Comparison of ENCODE assay signal across 21 cellular contexts in the genomic region with DNA sequence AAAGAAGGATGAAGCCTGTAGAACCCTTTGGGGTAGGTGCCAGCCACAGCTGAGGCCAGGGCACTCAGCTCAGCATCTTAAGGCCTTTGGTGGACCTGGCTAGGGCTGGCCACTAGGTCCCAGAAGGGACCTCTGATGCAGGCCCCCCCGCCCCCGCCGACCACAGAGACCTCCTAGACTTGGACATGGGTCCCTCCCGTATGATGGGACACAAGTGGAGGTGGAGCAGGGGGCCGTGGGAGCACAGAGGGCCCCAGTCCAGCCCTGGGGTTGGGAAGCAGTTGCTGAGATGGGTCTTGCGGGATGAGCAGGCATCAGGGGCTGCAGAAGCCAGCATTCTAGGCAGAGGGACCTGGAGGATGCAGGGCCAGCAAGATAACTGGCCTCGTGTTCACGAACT.
"Had no signal": no experiment of that assay in that cellular context is flagged by ENCODE, and none has a peak within 500 bp of the region (broad histone marks: within the 10 kb centered on the region; RNA-seq: fewer than 3 reads in every experiment).

No MANE protein-coding gene starts in this region.

- DNase-seq: activated CD4-positive, alpha-beta T cell treated with anti-CD3 and anti-CD28 coated beads, Interleukin-2, amount 10 ng/mL, durations not matched to agents 7 days and 5 days; activated CD8-positive, alpha-beta T cell treated with anti-CD3 and anti-CD28 coated beads, Interleukin-2, amount 10 ng/mL, durations not matched to agents 7 days and 5 days; activated effector memory CD4-positive, alpha-beta T cell treated with Interleukin-2 at 50 U/mL for 16 hours; activated naive CD4-positive, alpha-beta T cell treated with anti-CD3 and anti-CD28 coated beads, Interleukin-2, amount 50 U/mL, for 16 hours; activated T-cell treated with anti-CD3 and anti-CD28 coated beads, Interleukin-2, amount 50 U/mL, for 48 hours; cerebellar nuclear complex; cortex of kidney; islet precursor cell; lower lobe of right lung; natural killer cell; stimulated activated CD4-positive, alpha-beta T cell treated with anti-CD3 and anti-CD28 coated beads, Interleukin-15, amount 100 ng/mL, for 24 hours; stimulated activated CD4-positive, alpha-beta T cell treated with anti-CD3 and anti-CD28 coated beads, Interleukin-2, amount 100 ng/mL, for 48 hours; stomach; trophoblast cell had no signal

- H3K27ac Mint-ChIP-seq: activated CD4-positive, alpha-beta T cell treated with anti-CD3 and anti-CD28 coated beads, Interleukin-2, amount 10 ng/mL, durations not matched to agents 7 days and 5 days; activated CD8-positive, alpha-beta T cell treated with anti-CD3 and anti-CD28 coated beads, Interleukin-2, amount 10 ng/mL, durations not matched to agents 7 days and 5 days; natural killer cell; progenitor cell of endocrine pancreas; stimulated activated effector memory CD8-positive, alpha-beta T cell treated with anti-CD3 and anti-CD28 coated beads, Interleukin-12 subunit alpha, Interleukin-12 subunit beta, amount 100 ng/mL, for 72 hours; T-helper 1 cell treated with Interleukin-12 subunit alpha and Interleukin-12 subunit beta and Interleukin-4 antibody, amounts not matched to agents 30 μg/mL and 1 μg/mL, for 36 hours had no signal

- H3K27me3 Mint-ChIP-seq: activated CD4-positive, alpha-beta T cell treated with anti-CD3 and anti-CD28 coated beads, Interleukin-2, amount 10 ng/mL, durations not matched to agents 7 days and 5 days; progenitor cell of endocrine pancreas had no signal

- H3K9me3 Mint-ChIP-seq: activated CD4-positive, alpha-beta T cell treated with anti-CD3 and anti-CD28 coated beads, Interleukin-2, amount 10 ng/mL, durations not matched to agents 7 days and 5 days; natural killer cell; stimulated activated effector memory CD8-positive, alpha-beta T cell treated with anti-CD3 and anti-CD28 coated beads, Interleukin-12 subunit alpha, Interleukin-12 subunit beta, amount 100 ng/mL, for 72 hours; T-helper 1 cell treated with Interleukin-12 subunit alpha and Interleukin-12 subunit beta and Interleukin-4 antibody, amounts not matched to agents 30 μg/mL and 1 μg/mL, for 36 hours had no signal

- H3K9me3 ChIP-seq: lower lobe of right lung, stomach had no signal

- H3K4me3 ChIP-seq: lower lobe of right lung, stomach had no signal

- FAIRE-seq: endometrium, frontal cortex had no signal

- H3K4me3 Mint-ChIP-seq: activated CD4-positive, alpha-beta T cell treated with anti-CD3 and anti-CD28 coated beads, Interleukin-2, amount 10 ng/mL, durations not matched to agents 7 days and 5 days; activated CD8-positive, alpha-beta T cell treated with anti-CD3 and anti-CD28 coated beads, Interleukin-2, amount 10 ng/mL, durations not matched to agents 7 days and 5 days; natural killer cell; stimulated activated effector memory CD8-positive, alpha-beta T cell treated with anti-CD3 and anti-CD28 coated beads, Interleukin-12 subunit alpha, Interleukin-12 subunit beta, amount 100 ng/mL, for 72 hours; T-helper 1 cell treated with Interleukin-12 subunit alpha and Interleukin-12 subunit beta and Interleukin-4 antibody, amounts not matched to agents 30 μg/mL and 1 μg/mL, for 36 hours had no signal

- ATAC-seq: activated CD4-positive, CD25-positive, alpha-beta regulatory T cell treated with anti-CD3 and anti-CD28 coated beads, Interleukin-2, amount 50 U/mL, for 24 hours; activated CD8-positive, alpha-beta T cell treated with anti-CD3 and anti-CD28 coated beads, Interleukin-2, amount 10 ng/mL, durations not matched to agents 7 days and 5 days; left colon; lower lobe of right lung; natural killer cell; stimulated activated effector memory CD8-positive, alpha-beta T cell treated with anti-CD3 and anti-CD28 coated beads, Interleukin-12 subunit alpha, Interleukin-12 subunit beta, amount 100 ng/mL, for 72 hours had no signal

- H3K27ac ChIP-seq: lower lobe of right lung, stomach had no signal

- H3K27me3 ChIP-seq: stomach had no signal
